1 cellular context compared by ENCODE assay signal in the genomic region with DNA sequence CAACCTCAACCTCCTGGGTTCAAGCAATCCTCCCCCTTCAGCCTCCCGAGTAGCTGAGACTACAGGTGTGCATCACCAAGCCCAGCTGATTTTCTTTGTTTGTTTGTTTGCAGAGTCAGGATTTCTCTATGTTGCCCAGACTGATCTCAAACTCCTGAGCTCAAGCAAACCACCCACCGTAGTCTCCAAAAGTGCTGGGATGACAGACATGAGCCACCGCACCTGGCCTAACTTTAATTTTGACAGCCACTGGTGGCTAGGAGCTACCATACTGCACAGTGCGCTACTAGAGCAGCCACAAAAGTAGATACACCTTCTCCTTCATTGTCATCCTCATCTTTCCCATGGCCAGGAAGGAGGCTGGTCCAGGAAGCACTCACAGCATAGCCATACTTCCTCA.
TF ChIP-seq lines count a peak whose summit lies in the region.

No MANE protein-coding gene starts in this region.

TF ChIP-seq in H1, 55 proteins besides CTCF, POLR2A, EP300 and RAD21 (continued from another document):
- no peak for TF ChIP-seq GTF2F1 (IDR thresholded peaks at IDR 0.05; ENCODE audit: borderline replicate concordance, low read depth, low read length)
- no peak for TF ChIP-seq KDM4A (IDR thresholded peaks at IDR 0.05; ENCODE audit: low read depth, low read length, severe bottlenecking)
